ENCODE assay signal across 31 cellular contexts in the genomic region with DNA sequence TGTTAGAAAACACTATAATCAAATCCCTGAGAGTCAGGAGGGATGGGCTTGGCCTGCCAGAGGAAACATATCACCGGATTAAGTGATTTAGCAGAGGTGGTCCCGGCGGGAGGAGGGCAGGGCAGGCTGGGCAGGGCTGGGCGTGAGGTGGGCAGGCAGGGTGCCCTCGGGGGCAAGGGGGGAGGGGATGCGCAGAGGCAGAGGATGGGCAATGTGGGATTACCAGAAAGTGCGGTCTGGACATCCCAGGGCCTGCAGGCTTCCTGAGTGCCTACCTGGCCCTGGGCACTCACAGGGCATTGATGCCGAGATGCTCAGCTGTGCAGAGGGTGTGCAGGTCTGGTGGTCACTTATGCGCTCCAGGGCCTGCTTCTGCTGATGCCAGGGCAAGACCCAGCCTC.
DNase-seq lines count a peak whose midpoint lies in the region; ATAC-seq, FAIRE-seq and TF ChIP-seq lines count a peak whose summit lies in the region.
"Had no signal": no experiment of that assay in that cellular context is flagged by ENCODE, and none has a peak within 500 bp of the region (broad histone marks: within the 10 kb centered on the region; RNA-seq: fewer than 3 reads in every experiment).

No MANE protein-coding gene starts in this region.

- H3K9me3 ChIP-seq in H1 (ENCODE audit: insufficient read depth in 2 of 2, low read depth in 1 of 2, low read length in 1 of 2) (peaks cover 0 to 4% of the 10 kb centered on the region in 2 experiments; a peak in 1 of 4 replicates), psoas muscle (no peaks in the 10 kb centered on the region)
- H3K9me3 ChIP-seq: BE2C, body of pancreas, pancreas, thoracic aorta had no signal

- H3K23me2 ChIP-seq in H1 (ENCODE audit: low read depth, low read length), result no peaks in the 10 kb centered on the region

- no peak overlapping the region for H2BK120ac ChIP-seq in H1 (replicated peaks; ENCODE audit: low read depth, low read length)

- H3K4me3 ChIP-seq in H1 (ENCODE audit: extremely low read depth in 1 of 4, insufficient read depth in 2 of 4, low read depth in 3 of 4, low read length in 4 of 4), result no peak overlapping the region
- H3K4me3 ChIP-seq in psoas muscle, result no peak overlapping the region
- H3K4me3 ChIP-seq: body of pancreas, lung, pancreas, SJSA1, thoracic aorta had no signal

- H3K36me3 ChIP-seq in H1 (ENCODE audit: control insufficient read depth in 2 of 4, insufficient read depth in 4 of 4, low read length in 3 of 4) (no peaks in the 10 kb centered on the region), psoas muscle (ENCODE audit: insufficient read depth in 1 of 2, low read depth in 1 of 2) (no peaks in the 10 kb centered on the region)
- H3K36me3 ChIP-seq: BE2C, pancreas, SJSA1, thoracic aorta had no signal

- H3K4me2 ChIP-seq in H1 (ENCODE audit: insufficient read depth in 1 of 2, low read depth in 2 of 2, low read length in 2 of 2), result no peak overlapping the region

- no peak overlapping the region for H4K91ac ChIP-seq in H1 (replicated peaks; ENCODE audit: insufficient read length, low read length)

- H3K4me3 Mint-ChIP-seq in osteocyte (ENCODE audit: unreplicated experiment), result no peak overlapping the region
- H3K4me3 Mint-ChIP-seq: activated CD4-positive, alpha-beta T cell treated with anti-CD3 and anti-CD28 coated beads for 36 hours; activated CD8-positive, alpha-beta T cell treated with anti-CD3 and anti-CD28 coated beads, Interleukin-2, amount 10 ng/mL, durations not matched to agents 7 days and 5 days; CD8-positive, alpha-beta memory T cell; nephron had no signal

- H3K79me1 ChIP-seq in H1 (ENCODE audit: low read depth, low read length), result no peaks in the 10 kb centered on the region

- no peak overlapping the region for H3K56ac ChIP-seq in H1 (replicated peaks; ENCODE audit: insufficient read length, low read depth, low read length)

- H3K4me1 ChIP-seq in H1 (replicated peaks in 1 of 4; ENCODE audit: control insufficient read depth in 3 of 4, insufficient read depth in 4 of 4, low read length in 3 of 4) (peaks cover 0 to 20% (median 13%) of the 10 kb centered on the region in 4 experiments; a peak in 6 of 7 replicates), psoas muscle (no peaks in the 10 kb centered on the region)
- H3K4me1 ChIP-seq: BE2C, body of pancreas, pancreas, SJSA1 had no signal

- DNase-seq in cardiac septum (ENCODE audit: low spot score) (peak; percentile 58), left ventricle myocardium superior (no peak), H1 (ENCODE audit: low read depth in 1 of 2, low spot score in 2 of 2) (no peak), osteocyte (ENCODE audit: extremely low spot score, unreplicated experiment) (peak; percentile 66), NCI-H1417 (lab: John Stamatoyannopoulos, UW) (no peak), RCC 7860 (ENCODE audit: low spot score) (no peak), psoas muscle (no peak)
- DNase-seq: ACHN; activated CD4-positive, alpha-beta T cell treated with anti-CD3 and anti-CD28 coated beads for 36 hours; activated CD8-positive, alpha-beta T cell treated with anti-CD3 and anti-CD28 coated beads, Interleukin-2, amount 10 ng/mL, durations not matched to agents 7 days and 5 days; activated naive CD4-positive, alpha-beta T cell treated with Interleukin-2 at 50 U/mL for 16 hours; activated T-cell treated with anti-CD3 and anti-CD28 coated beads, Interleukin-2, amount 50 U/mL, for 48 hours; BE2C; body of pancreas; CD8-positive, alpha-beta memory T cell; NCI-H1105 treated with DMSO at 0.1 percent for 48 hours; NCI-H2029; NCI-H524 treated with DMSO at 0.1 percent for 48 hours; stimulated activated CD4-positive, alpha-beta T cell treated with anti-CD3 and anti-CD28 coated beads, Interleukin-4, amount 100 ng/mL, for 4 hours; stimulated activated naive CD4-positive, alpha-beta T cell had no signal

- TF ChIP-seq EP300 in H1 (IDR thresholded peaks at IDR 0.05; ENCODE audit: borderline replicate concordance in 1 of 2, low read depth in 2 of 2, low read length in 2 of 2), result no peak

- intact Hi-C loops in cardiac septum (cut with DNase I) (no loop called here), left ventricle myocardium superior (cut with micrococcal nuclease) (no loop called here), psoas muscle (cut with DNase I) (no loop called here)

- no peak overlapping the region for H3K18ac ChIP-seq in H1 (ENCODE audit: extremely low read depth, low read length)

- H2AK5ac ChIP-seq in H1 (ENCODE audit: low read depth, low read length), result peak overlapping the region; percentile 15; the same call in 1 of the 2 replicates

- H3K27me3 ChIP-seq in H1 (replicated peaks in 1 of 4; ENCODE audit: control insufficient read depth in 3 of 4, extremely low read depth in 1 of 4, insufficient read depth in 3 of 4, low read length in 3 of 4), result no peaks in the 10 kb centered on the region
- no peaks in the 10 kb centered on the region for H3K27me3 ChIP-seq in psoas muscle (ENCODE audit: insufficient read depth in 3 of 3, low read length in 2 of 3)
- H3K27me3 ChIP-seq: BE2C, body of pancreas, pancreas, SJSA1 had no signal

- H3K27ac Mint-ChIP-seq in osteocyte (ENCODE audit: unreplicated experiment), result no peak overlapping the region
- H3K27ac Mint-ChIP-seq: activated CD4-positive, alpha-beta T cell treated with anti-CD3 and anti-CD28 coated beads for 36 hours; activated CD8-positive, alpha-beta T cell treated with anti-CD3 and anti-CD28 coated beads, Interleukin-2, amount 10 ng/mL, durations not matched to agents 7 days and 5 days had no signal

- no peak overlapping the region for H2BK15ac ChIP-seq in H1 (ENCODE audit: low read length)

- H3K27ac ChIP-seq in H1 (ENCODE audit: low read depth, low read length) (no peak overlapping the region), psoas muscle (no peak overlapping the region)
- H3K27ac ChIP-seq: body of pancreas, pancreas, SJSA1, thoracic aorta had no signal

- no peak overlapping the region; the same call in 1 of the 2 replicates for H2BK12ac ChIP-seq in H1 (ENCODE audit: low read depth, low read length)

- no peaks in the 10 kb centered on the region for H3K79me2 ChIP-seq in H1 (ENCODE audit: control insufficient read depth in 1 of 2, insufficient read depth in 2 of 2, low read length in 2 of 2)

- TF ChIP-seq CTCF in H1 (IDR thresholded peaks at IDR 0.05; ENCODE audit: control extremely low read depth in 1 of 3, insufficient read depth in 1 of 3, low read depth in 1 of 3, low read length in 3 of 3) (no peak), osteocyte (IDR thresholded peaks at IDR 0.05) (no peak), psoas muscle (IDR thresholded peaks at IDR 0.05) (no peak)

- no peaks in the 10 kb centered on the region for H3K27me3 Mint-ChIP-seq in osteocyte (ENCODE audit: unreplicated experiment)
- H3K27me3 Mint-ChIP-seq: activated CD4-positive, alpha-beta T cell treated with anti-CD3 and anti-CD28 coated beads for 36 hours had no signal

- H4K5ac ChIP-seq in H1 (ENCODE audit: insufficient read length, low read depth, low read length), result no peak overlapping the region

- no peak for FAIRE-seq in H1 (lab: Jason Lieb, UNC)
- no peak for FAIRE-seq in RCC 7860 (lab: Jason Lieb, UNC)
- FAIRE-seq: G401.6, H54, islet of Langerhans, pancreas, TTC549 had no signal

- no peak for ATAC-seq in left ventricle myocardium superior
- ATAC-seq in psoas muscle, result no peak
- ATAC-seq: activated CD4-positive, alpha-beta T cell treated with anti-CD3 and anti-CD28 coated beads for 36 hours; activated CD8-positive, alpha-beta T cell treated with anti-CD3 and anti-CD28 coated beads, Interleukin-2, amount 10 ng/mL, durations not matched to agents 7 days and 5 days; body of pancreas; Panc1; pancreas; right cardiac atrium had no signal

- peaks cover 0 to 2% of the 10 kb centered on the region in 2 experiments for H4K20me1 ChIP-seq in H1 (replicated peaks in 1 of 2; ENCODE audit: control insufficient read depth in 1 of 2, insufficient read depth in 2 of 2, low read length in 2 of 2)

- CTCF ChIA-PET in H1 (lab: Charles Lee; ENCODE audit: partially characterized antibody), result interaction anchor here (1.1 kb wide), 1 partner anchor 32 kb away, joined by 3 read pairs; no protein-coding TSS in a partner anchor

- no peaks in the 10 kb centered on the region for H3K4me1 Mint-ChIP-seq in osteocyte (ENCODE audit: unreplicated experiment)
- H3K4me1 Mint-ChIP-seq: activated CD4-positive, alpha-beta T cell treated with anti-CD3 and anti-CD28 coated beads for 36 hours; CD8-positive, alpha-beta memory T cell had no signal

- TF ChIP-seq RAD21 in H1 (IDR thresholded peaks at IDR 0.05 in 1 of 2, conservative IDR thresholded peaks at IDR 0.05 in 1 of 2; ENCODE audit: low read depth in 2 of 2, low read length in 2 of 2), result no peak

- no peaks in the 10 kb centered on the region for H3K36me3 Mint-ChIP-seq in osteocyte (ENCODE audit: unreplicated experiment)
- H3K36me3 Mint-ChIP-seq: CD8-positive, alpha-beta memory T cell had no signal

- POLR2A ChIA-PET in H1 (lab: Charles Lee; ENCODE audit: partially characterized antibody), result no interaction called here

- H2AFZ ChIP-seq in H1 (ENCODE audit: low read length), result no peak overlapping the region

- no peak overlapping the region for H2BK20ac ChIP-seq in H1 (ENCODE audit: low read length)

- no peak overlapping the region for H3K23ac ChIP-seq in H1 (ENCODE audit: insufficient read length)

- peaks cover 15% of the 10 kb centered on the region for H3K9me3 Mint-ChIP-seq in osteocyte (ENCODE audit: unreplicated experiment)

- H3K9ac ChIP-seq in H1 (replicated peaks in 1 of 4; ENCODE audit: extremely low read depth in 1 of 4, low read depth in 3 of 4, low read length in 3 of 4), result no peak overlapping the region

- H3K14ac ChIP-seq in H1 (ENCODE audit: insufficient read length), result no peak overlapping the region

- H4K8ac ChIP-seq in H1 (ENCODE audit: extremely low read depth, insufficient read depth, low read length), result no peak overlapping the region

- H2BK5ac ChIP-seq in H1 (ENCODE audit: low read depth, low read length), result no peak overlapping the region; the same call in 1 of the 2 replicates

- 91% methylated on average over 5 of the region's 9 CpGs; no CpG with 5 or more reads in 1 of the 2 experiments for WGBS in H1 (ENCODE audit: extremely low coverage in 1 of 2, insufficient coverage in 1 of 2, insufficient read length in 1 of 2, insufficient replicate concordance in 2 of 2, low coverage in 1 of 2, low lambda C conversion rate in 2 of 2, missing lambda C conversion rate in 1 of 2), 2 experiments
- WGBS in psoas muscle, 3 donors, result 66 to 72% (median 72%) methylated on average over 9 of the region's 9 CpGs

- H3K4ac ChIP-seq in H1 (replicated peaks; ENCODE audit: insufficient read length, low read depth, low read length), result no peak overlapping the region

- TF ChIP-seq POLR2A in H1 (IDR thresholded peaks at IDR 0.05; ENCODE audit: control extremely low read depth in 1 of 2, low read depth in 2 of 2, low read length in 2 of 2), result no peak

TF ChIP-seq in H1, 55 proteins besides CTCF, POLR2A, EP300 and RAD21 (continues in another document):
- TF ChIP-seq SAP30 (IDR thresholded peaks at IDR 0.05; ENCODE audit: insufficient read depth, insufficient replicate concordance, low read length) (no peak), NANOG (IDR thresholded peaks at IDR 0.05; ENCODE audit: insufficient read depth, low read depth, low read length, poor library complexity, severe bottlenecking) (no peak), HDAC6 (IDR thresholded peaks at IDR 0.05; ENCODE audit: low read depth, low read length) (no peak), ASH2L (IDR thresholded peaks at IDR 0.05; ENCODE audit: low read length) (no peak), SIRT6 (IDR thresholded peaks at IDR 0.05; ENCODE audit: low read length) (no peak)

Comparison
In these comparisons a context has a peak if more than half of its experiments do, and no peak if none do; other contexts are left out.
1. DNase-seq: peak in cardiac septum (single experiment) and osteocyte (single experiment); none in left ventricle myocardium superior (single experiment), H1 (0 of 2), NCI-H1417 (0 of 3), RCC 7860 (single experiment) and psoas muscle (0 of 2).